8 cellular contexts compared by ENCODE assay signal in the genomic region with DNA sequence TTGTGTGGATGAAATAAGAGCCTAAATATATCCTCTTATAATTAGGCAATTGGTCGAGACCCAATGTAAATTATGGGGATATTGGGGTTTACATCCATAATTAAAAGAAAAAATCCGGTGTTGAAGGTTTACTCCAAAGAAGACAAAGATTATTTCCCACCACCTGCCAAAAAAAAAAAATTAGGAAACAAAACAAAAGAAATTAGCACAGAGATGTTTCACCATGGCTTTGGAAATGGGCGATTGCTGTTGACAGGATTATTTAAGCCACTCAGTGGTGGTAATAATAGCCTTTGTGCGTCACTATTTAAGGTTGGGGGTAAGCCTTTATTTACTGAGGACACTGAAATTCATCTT. TPM values are rescaled to one million over a fixed set of nuclear protein-coding genes. Genes with fewer than 3 reads are reported as not detected.
DNase-seq lines count a peak whose midpoint lies in the region; ATAC-seq and TF ChIP-seq lines count a peak whose summit lies in the region.

No MANE protein-coding gene starts in this region.

- no peak for ATAC-seq in naive thymus-derived CD4-positive, alpha-beta T cell
- ATAC-seq in left colon, result no peak

- H3K4me3 Mint-ChIP-seq in naive thymus-derived CD4-positive, alpha-beta T cell, result peak overlapping the region; percentile 90 to 98 (median 94)

- H3K27ac Mint-ChIP-seq in naive thymus-derived CD4-positive, alpha-beta T cell, result peak overlapping the region; percentile 23 to 92 (median 76)

- DNase-seq in BE2C (no peak), choroid plexus epithelial cell (ENCODE audit: low read depth) (no peak), hepatic stellate cell (ENCODE audit: low spot score) (no peak), UCSD-AML1 (lab: John Stamatoyannopoulos, UW; ENCODE audit: unreplicated experiment) (no peak), left colon (no peak)
- DNase-seq in naive thymus-derived CD4-positive, alpha-beta T cell, result no peak
- DNase-seq in central memory CD4-positive, alpha-beta T cell, result no peak

- TF ChIP-seq CTCF in BE2C (IDR thresholded peaks at IDR 0.05; ENCODE audit: low read depth, low read length), result no peak
- TF ChIP-seq CTCF in choroid plexus epithelial cell (conservative IDR thresholded peaks at IDR 0.05; ENCODE audit: low read depth, low read length), result no peak

- H3K4me1 ChIP-seq in BE2C, result no peaks in the 10 kb centered on the region; the same call in 1 of the 2 replicates
- peaks cover 3 to 16% of the 10 kb centered on the region in 2 donors for H3K4me1 ChIP-seq in naive thymus-derived CD4-positive, alpha-beta T cell (ENCODE audit: control insufficient read depth in 2 of 2, insufficient read depth in 2 of 2, low read length in 2 of 2)

- H3K27me3 ChIP-seq in BE2C, result no peaks in the 10 kb centered on the region
- H3K27me3 ChIP-seq in naive thymus-derived CD4-positive, alpha-beta T cell (ENCODE audit: control insufficient read depth in 2 of 2, insufficient read depth in 2 of 2, low read length in 2 of 2), result no peaks in the 10 kb centered on the region

- peaks cover 0 to 5% (median 0%) of the 10 kb centered on the region in 5 donors for H3K36me3 Mint-ChIP-seq in naive thymus-derived CD4-positive, alpha-beta T cell

- H3K4me3 ChIP-seq in BE2C (ENCODE audit: low read depth, low read length) (peak overlapping the region; percentile 97), choroid plexus epithelial cell (ENCODE audit: low read depth, low read length) (peak overlapping the region; percentile 80)
- H3K4me3 ChIP-seq in naive thymus-derived CD4-positive, alpha-beta T cell (ENCODE audit: low read length), result peak overlapping the region; percentile 67

- peaks cover 0 to 9% (median 0%) of the 10 kb centered on the region in 5 donors for H3K27me3 Mint-ChIP-seq in naive thymus-derived CD4-positive, alpha-beta T cell

- no peaks in the 10 kb centered on the region for H3K9me3 Mint-ChIP-seq in naive thymus-derived CD4-positive, alpha-beta T cell

- H3K4me1 Mint-ChIP-seq in naive thymus-derived CD4-positive, alpha-beta T cell, result peaks cover 15 to 28% (median 21%) of the 10 kb centered on the region in 7 donors

- POLR2A ChIA-PET in naive thymus-derived CD4-positive, alpha-beta T cell (lab: Charles Lee), result interaction anchor here (3.2 kb wide), 1 partner anchor 16 kb away, joined by 18 read pairs; a partner anchor contains a TSS

- CTCF ChIA-PET in naive thymus-derived CD4-positive, alpha-beta T cell (lab: Charles Lee), result no interaction called here

- no peaks in the 10 kb centered on the region for H3K9me3 ChIP-seq in BE2C
- H3K9me3 ChIP-seq in KOPT-K1 (ENCODE audit: insufficient read depth, low read length, poor library complexity, severe bottlenecking), result no peaks in the 10 kb centered on the region
- no peaks in the 10 kb centered on the region for H3K9me3 ChIP-seq in naive thymus-derived CD4-positive, alpha-beta T cell (ENCODE audit: control insufficient read depth in 2 of 3, low read length in 3 of 3)

- intact Hi-C loops in naive thymus-derived CD4-positive, alpha-beta T cell (cut with micrococcal nuclease), result loop anchor here (1.0 to 5.0 kb wide), 6 partner anchors 15 to 437 kb away; a partner anchor contains a TSS
- intact Hi-C loops in left colon (cut with DNase I, micrococcal nuclease), result no loop called here

- H3K27ac ChIP-seq in KOPT-K1 (ENCODE audit: low read depth, low read length, poor library complexity, severe bottlenecking), result peak overlapping the region; percentile 39
- no peak overlapping the region for H3K27ac ChIP-seq in naive thymus-derived CD4-positive, alpha-beta T cell (ENCODE audit: low read depth, low read length)

- H3K36me3 ChIP-seq in BE2C, result no peaks in the 10 kb centered on the region
- H3K36me3 ChIP-seq in KOPT-K1 (ENCODE audit: insufficient read depth, low read length), result no peaks in the 10 kb centered on the region
- H3K36me3 ChIP-seq in naive thymus-derived CD4-positive, alpha-beta T cell (ENCODE audit: control insufficient read depth in 2 of 3, insufficient read depth in 3 of 3, low read length in 3 of 3), result no peaks in the 10 kb centered on the region

RNA-seq across cellular contexts. Expression of a gene that starts 0.6 kb away (rescaled TPM):
- polyA plus RNA-seq in BE2C (2012; ENCODE audit: insufficient read depth, insufficient read length, low read depth), result 8.7 TPM
- total RNA-seq in naive thymus-derived CD4-positive, alpha-beta T cell, result 10 to 100 TPM in 3 of 5 experiments, 1 to 10 TPM in 2; 6.8 to 18.8 (median 11.4) TPM
- polyA plus RNA-seq in naive thymus-derived CD4-positive, alpha-beta T cell, result 10 to 100 TPM; 10.4 to 11.4 TPM
- total RNA-seq in left colon, result 10 to 100 TPM; 19.5 to 25.3 TPM

RNA-seq across cellular contexts. Expression of a gene that starts 16.0 kb away (rescaled TPM):
- 23.9 TPM for polyA plus RNA-seq in BE2C (2012; ENCODE audit: insufficient read depth, insufficient read length, low read depth)
- total RNA-seq in naive thymus-derived CD4-positive, alpha-beta T cell, result 10 to 100 TPM; 57.6 to 65.0 (median 58.8) TPM
- polyA plus RNA-seq in naive thymus-derived CD4-positive, alpha-beta T cell, result 10 to 100 TPM; 60.4 to 64.7 TPM
- total RNA-seq in left colon, result 10 to 100 TPM; 44.8 to 46.2 TPM

RNA-seq across cellular contexts. Expression of a gene that starts 46.4 kb away (rescaled TPM):
- polyA plus RNA-seq in BE2C (2012; ENCODE audit: insufficient read depth, insufficient read length, low read depth), result 31.3 TPM
- 10 to 100 TPM; 49.8 to 75.1 (median 67.2) TPM for total RNA-seq in naive thymus-derived CD4-positive, alpha-beta T cell
- 100 to 1,000 TPM; 108 to 109 TPM for polyA plus RNA-seq in naive thymus-derived CD4-positive, alpha-beta T cell
- total RNA-seq in left colon, result 10 to 100 TPM; 36.4 to 47.2 TPM

RNA-seq across cellular contexts. Expression of a gene that starts 46.6 kb away (rescaled TPM):
- 65.3 TPM for polyA plus RNA-seq in BE2C (2012; ENCODE audit: insufficient read depth, insufficient read length, low read depth)
- 10 to 100 TPM; 20.2 to 48.6 (median 31.8) TPM for total RNA-seq in naive thymus-derived CD4-positive, alpha-beta T cell
- 10 to 100 TPM; 46.4 to 58.2 TPM for polyA plus RNA-seq in naive thymus-derived CD4-positive, alpha-beta T cell
- 10 to 100 TPM; 27.5 to 28.2 TPM for total RNA-seq in left colon

Comparison
In these comparisons a context has a peak if more than half of its experiments do, and no peak if none do; other contexts are left out.
1. intact Hi-C loops: an anchor here in naive thymus-derived CD4-positive, alpha-beta T cell (1.0 to 5.0 kb wide); none called in left colon.